In genomic region chr9:124477211-124478013, GRCh38 we compare ENCODE assay signal across 7 cellular contexts. TPM values are rescaled to one million over a fixed set of nuclear protein-coding genes. Genes with fewer than 3 reads are reported as not detected.
DNase-seq lines count a peak whose midpoint lies in the region; ATAC-seq and TF ChIP-seq lines count a peak whose summit lies in the region.

No MANE protein-coding gene starts in this region.

- no peak overlapping the region for H3K4me2 ChIP-seq in GM23248 (ENCODE audit: unreplicated experiment)
- H3K4me2 ChIP-seq in neural cell (ENCODE audit: low read length), result no peak overlapping the region

- TF ChIP-seq CTCF in coronary artery (IDR thresholded peaks at IDR 0.05) (no peak), neural cell (IDR thresholded peaks at IDR 0.05; ENCODE audit: poor library complexity, severe bottlenecking) (no peak)

- H2AFZ ChIP-seq in GM23248 (no peak overlapping the region), neural cell (ENCODE audit: low read depth, low read length) (peak overlapping the region; percentile 45)

- H3K9me2 ChIP-seq in GM23248 (ENCODE audit: insufficient read depth) (no peaks in the 10 kb centered on the region), neural cell (ENCODE audit: insufficient read depth, low read length) (no peaks in the 10 kb centered on the region)

- H4K20me1 ChIP-seq in GM23248 (ENCODE audit: insufficient read depth) (no peaks in the 10 kb centered on the region), neural cell (ENCODE audit: insufficient read depth) (no peaks in the 10 kb centered on the region)

- H3K9ac ChIP-seq in GM23248 (no peak overlapping the region), neural cell (ENCODE audit: low read length) (peak overlapping the region; percentile 55)

- no peaks in the 10 kb centered on the region for H3K79me2 ChIP-seq in GM23248 (ENCODE audit: insufficient read depth)
- no peaks in the 10 kb centered on the region for H3K79me2 ChIP-seq in neural cell (replicated peaks; ENCODE audit: insufficient read depth, low read length)

- ATAC-seq in GM21381 (IDR thresholded peaks at IDR 0.05; ENCODE audit: unreplicated experiment) (no peak), HG03439 (IDR thresholded peaks at IDR 0.05; ENCODE audit: unreplicated experiment) (no peak), HG02970 (IDR thresholded peaks at IDR 0.05; ENCODE audit: low FRiP score, unreplicated experiment) (no peak)

- TF ChIP-seq RAD21 in neural cell (conservative IDR thresholded peaks at IDR 0.05), result no peak

- no peaks in the 10 kb centered on the region for H3K4me1 ChIP-seq in GM23248 (ENCODE audit: insufficient read depth)

- H3K36me3 ChIP-seq in GM23248 (ENCODE audit: low read depth), result no peaks in the 10 kb centered on the region
- H3K36me3 ChIP-seq in neural cell (ENCODE audit: insufficient read depth, low read length), result no peaks in the 10 kb centered on the region

- H3K4me3 ChIP-seq in GM23248, result no peak overlapping the region
- peak overlapping the region; percentile 14 for H3K4me3 ChIP-seq in coronary artery
- H3K4me3 ChIP-seq in neural cell (ENCODE audit: low read length), result peak overlapping the region; percentile 34

- in situ Hi-C loops in GM23248 (cut with MboI), result no loop called here

- H3F3A ChIP-seq in GM23248 (ENCODE audit: insufficient read depth) (no peaks in the 10 kb centered on the region), neural cell (ENCODE audit: insufficient read depth, low read length, poor library complexity, severe bottlenecking) (no peaks in the 10 kb centered on the region)

- H3K9me3 ChIP-seq in GM23248 (ENCODE audit: low read depth), result no peaks in the 10 kb centered on the region
- no peaks in the 10 kb centered on the region for H3K9me3 ChIP-seq in neural cell (ENCODE audit: low read length)

- DNase-seq in GM23248 (peak; percentile 34), NCI-H1105 treated with DMSO at 0.1 percent for 48 hours (lab: John Stamatoyannopoulos, UW) (peak; percentile 61), coronary artery (ENCODE audit: low spot score) (no peak)

- no peak overlapping the region for H3K27ac ChIP-seq in GM23248
- H3K27ac ChIP-seq in coronary artery, result no peak overlapping the region
- no peak overlapping the region for H3K27ac ChIP-seq in neural cell (ENCODE audit: low read length)

- TF ChIP-seq EP300 in neural cell (conservative IDR thresholded peaks at IDR 0.05; ENCODE audit: poor library complexity, severe bottlenecking), result no peak

- WGBS in GM23248 (ENCODE audit: low coverage in 1 of 2, low lambda C conversion rate in 2 of 2, missing lambda C conversion rate in 2 of 2), 2 experiments, result 16 to 18% methylated on average over 26 to 49 of the region's 53 CpGs

- H3K27me3 ChIP-seq in GM23248 (replicated peaks; ENCODE audit: insufficient read depth) (peaks cover 36% of the 10 kb centered on the region), neural cell (ENCODE audit: insufficient read depth, low read depth, low read length) (no peaks in the 10 kb centered on the region)

TF ChIP-seq in neural cell, 6 proteins besides CTCF, POLR2A, EP300 and RAD21:
- TF ChIP-seq, protein P1, sequence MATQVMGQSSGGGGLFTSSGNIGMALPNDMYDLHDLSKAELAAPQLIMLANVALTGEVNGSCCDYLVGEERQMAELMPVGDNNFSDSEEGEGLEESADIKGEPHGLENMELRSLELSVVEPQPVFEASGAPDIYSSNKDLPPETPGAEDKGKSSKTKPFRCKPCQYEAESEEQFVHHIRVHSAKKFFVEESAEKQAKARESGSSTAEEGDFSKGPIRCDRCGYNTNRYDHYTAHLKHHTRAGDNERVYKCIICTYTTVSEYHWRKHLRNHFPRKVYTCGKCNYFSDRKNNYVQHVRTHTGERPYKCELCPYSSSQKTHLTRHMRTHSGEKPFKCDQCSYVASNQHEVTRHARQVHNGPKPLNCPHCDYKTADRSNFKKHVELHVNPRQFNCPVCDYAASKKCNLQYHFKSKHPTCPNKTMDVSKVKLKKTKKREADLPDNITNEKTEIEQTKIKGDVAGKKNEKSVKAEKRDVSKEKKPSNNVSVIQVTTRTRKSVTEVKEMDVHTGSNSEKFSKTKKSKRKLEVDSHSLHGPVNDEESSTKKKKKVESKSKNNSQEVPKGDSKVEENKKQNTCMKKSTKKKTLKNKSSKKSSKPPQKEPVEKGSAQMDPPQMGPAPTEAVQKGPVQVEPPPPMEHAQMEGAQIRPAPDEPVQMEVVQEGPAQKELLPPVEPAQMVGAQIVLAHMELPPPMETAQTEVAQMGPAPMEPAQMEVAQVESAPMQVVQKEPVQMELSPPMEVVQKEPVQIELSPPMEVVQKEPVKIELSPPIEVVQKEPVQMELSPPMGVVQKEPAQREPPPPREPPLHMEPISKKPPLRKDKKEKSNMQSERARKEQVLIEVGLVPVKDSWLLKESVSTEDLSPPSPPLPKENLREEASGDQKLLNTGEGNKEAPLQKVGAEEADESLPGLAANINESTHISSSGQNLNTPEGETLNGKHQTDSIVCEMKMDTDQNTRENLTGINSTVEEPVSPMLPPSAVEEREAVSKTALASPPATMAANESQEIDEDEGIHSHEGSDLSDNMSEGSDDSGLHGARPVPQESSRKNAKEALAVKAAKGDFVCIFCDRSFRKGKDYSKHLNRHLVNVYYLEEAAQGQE (IDR thresholded peaks at IDR 0.05; ENCODE audit: borderline replicate concordance), result no peak
- TF ChIP-seq EZH2 (IDR thresholded peaks at IDR 0.05; ENCODE audit: borderline replicate concordance, insufficient read depth, low read length, poor library complexity, severe bottlenecking) (no peak), MXI1 (conservative IDR thresholded peaks at IDR 0.05; ENCODE audit: poor library complexity, severe bottlenecking) (no peak), TAF1 (IDR thresholded peaks at IDR 0.05; ENCODE audit: low read depth) (no peak), SMC3 (conservative IDR thresholded peaks at IDR 0.05; ENCODE audit: poor library complexity) (no peak), POLR2AphosphoS5 (IDR thresholded peaks at IDR 0.05) (no peak)

RNA-seq across cellular contexts. Expression of gene ADGRD2, which starts 27.2 kb away (rescaled TPM):
- not detected in 2 replicates for total RNA-seq in GM23248 (2014; rRNA removed; shearing (Covaris generic))
- not detected in 2 replicates for polyA plus RNA-seq in GM23248 (2016; fragmentation: Nextera tagmentation; extraction: Ambion mirVana)
- polyA plus RNA-seq in neural cell, result not detected in 2 replicates
- not detected in 2 replicates for polyA minus RNA-seq in neural cell

RNA-seq across cellular contexts. Expression of gene NR5A1, which starts 29.8 kb away (rescaled TPM):
- total RNA-seq in GM23248 (2014; rRNA removed; shearing (Covaris generic)), result not detected in 2 replicates
- not detected in 2 replicates for polyA plus RNA-seq in GM23248 (2016; fragmentation: Nextera tagmentation; extraction: Ambion mirVana)
- 0.09 and 2.4 TPM in 2 replicates for polyA plus RNA-seq in neural cell
- polyA minus RNA-seq in neural cell, result not detected in 2 replicates
